Comparison of ENCODE assay signal across 7 cellular contexts in genomic region chr1:27360159-27361043, GRCh38. TPM values are rescaled to one million over a fixed set of nuclear protein-coding genes. Genes with fewer than 3 reads are reported as not detected.
DNase-seq lines count a peak whose midpoint lies in the region; ATAC-seq and TF ChIP-seq lines count a peak whose summit lies in the region.
"Had no signal": no experiment of that assay in that cellular context is flagged by ENCODE, and none has a peak within 500 bp of the region (broad histone marks: within the 10 kb centered on the region; RNA-seq: fewer than 3 reads in every experiment).

No MANE protein-coding gene starts in this region.

- TF ChIP-seq CTCF in SU-DHL-6 (IDR thresholded peaks at IDR 0.05; ENCODE audit: insufficient read depth, low read length, poor library complexity, severe bottlenecking), result no peak

- H3K79me2 ChIP-seq in SU-DHL-6 (ENCODE audit: insufficient read depth, low read length), result no peaks in the 10 kb centered on the region

- WGBS in ectodermal cell, 2 experiments, result 5% methylated on average over 68 to 70 of the region's 71 CpGs

- H3K4me3 ChIP-seq in SU-DHL-6 (ENCODE audit: insufficient read depth, low read length, poor library complexity, severe bottlenecking) (no peak overlapping the region), ectodermal cell (ENCODE audit: insufficient read depth, low read depth, low read length) (peak overlapping the region; percentile 45)

- H3K27ac ChIP-seq in SU-DHL-6 (ENCODE audit: low read depth, low read length) (no peak overlapping the region), ectodermal cell (ENCODE audit: insufficient read depth, low read depth, low read length, poor library complexity, severe bottlenecking) (no peak overlapping the region)

- H3K4me1 ChIP-seq in ectodermal cell (ENCODE audit: control insufficient read depth, insufficient read depth, low read length), result peaks cover 26% of the 10 kb centered on the region

- H3K9me3 ChIP-seq in SU-DHL-6 (ENCODE audit: insufficient read depth, low read length) (no peaks in the 10 kb centered on the region), ectodermal cell (ENCODE audit: control insufficient read depth, low read length) (no peaks in the 10 kb centered on the region)

- H3K36me3 ChIP-seq in SU-DHL-6 (ENCODE audit: low read length) (no peaks in the 10 kb centered on the region), ectodermal cell (ENCODE audit: control insufficient read depth, insufficient read depth, low read length) (no peaks in the 10 kb centered on the region)

- no peaks in the 10 kb centered on the region for H4K20me1 ChIP-seq in SU-DHL-6 (ENCODE audit: low read depth, low read length)

- peak overlapping the region; percentile 27 for H3K4me2 ChIP-seq in SU-DHL-6 (ENCODE audit: low read depth, low read length, poor library complexity, severe bottlenecking)

- ATAC-seq in GM18517 (IDR thresholded peaks at IDR 0.05; ENCODE audit: unreplicated experiment), result no peak

- H3K27me3 ChIP-seq in SU-DHL-6 (ENCODE audit: low read length) (no peaks in the 10 kb centered on the region), ectodermal cell (ENCODE audit: control insufficient read depth, insufficient read depth, low read length, poor library complexity, severe bottlenecking) (peaks cover 43% of the 10 kb centered on the region)

- no peaks in the 10 kb centered on the region for H3K9me2 ChIP-seq in SU-DHL-6 (replicated peaks; ENCODE audit: insufficient read depth, low read length)

- peaks cover 4% of the 10 kb centered on the region; the same call in 1 of the 2 replicates for H3F3A ChIP-seq in SU-DHL-6 (ENCODE audit: insufficient read depth)

- H2AFZ ChIP-seq in SU-DHL-6 (ENCODE audit: low read depth, low read length, severe bottlenecking), result no peak overlapping the region

- H3K9ac ChIP-seq in SU-DHL-6 (ENCODE audit: low read length), result no peak overlapping the region

- peak; percentile 27 for DNase-seq in stimulated activated CD4-positive, alpha-beta T cell treated with anti-CD3 and anti-CD28 coated beads, Interleukin-1b, Interleukin-23, amount 100 ng/mL, for 48 hours
- no peak for DNase-seq in islet precursor cell
- DNase-seq in NCI-H226, result no peak
- DNase-seq: NCI-H526 had no signal

RNA-seq across cellular contexts. Expression of gene MAP3K6, which starts 6.4 kb away (rescaled TPM):
- polyA plus RNA-seq in ectodermal cell (2013, experiment 1 of 4), result 27.7 TPM
- 27.2 TPM for polyA plus RNA-seq in ectodermal cell (2013, experiment 2 of 4)
- 20.3 TPM for polyA plus RNA-seq in ectodermal cell (2013, experiment 3 of 4)
- polyA plus RNA-seq in ectodermal cell (2013, experiment 4 of 4), result 22.7 TPM

RNA-seq across cellular contexts. Expression of gene FCN3, which starts 14.2 kb away (rescaled TPM):
- not detected for polyA plus RNA-seq in ectodermal cell (2013, experiment 1 of 4)
- not detected for polyA plus RNA-seq in ectodermal cell (2013, experiment 2 of 4)
- polyA plus RNA-seq in ectodermal cell (2013, experiment 3 of 4), result 0.37 TPM
- polyA plus RNA-seq in ectodermal cell (2013, experiment 4 of 4), result not detected

RNA-seq across cellular contexts. Expression of gene SYTL1, which starts 18.6 kb away (rescaled TPM):
- polyA plus RNA-seq in ectodermal cell (2013, experiment 1 of 4), result 12.0 TPM
- polyA plus RNA-seq in ectodermal cell (2013, experiment 2 of 4), result 12.4 TPM
- polyA plus RNA-seq in ectodermal cell (2013, experiment 3 of 4), result 12.6 TPM
- polyA plus RNA-seq in ectodermal cell (2013, experiment 4 of 4), result 14.8 TPM

RNA-seq across cellular contexts. Expression of gene CD164L2, which starts 22.7 kb away (rescaled TPM):
- polyA plus RNA-seq in ectodermal cell (2013, experiment 1 of 4), result 2.0 TPM
- 1.8 TPM for polyA plus RNA-seq in ectodermal cell (2013, experiment 2 of 4)
- polyA plus RNA-seq in ectodermal cell (2013, experiment 3 of 4), result 1.7 TPM
- polyA plus RNA-seq in ectodermal cell (2013, experiment 4 of 4), result 2.7 TPM

RNA-seq across cellular contexts. Expression of gene GPR3, which starts 32.0 kb away (rescaled TPM):
- 5.3 TPM for polyA plus RNA-seq in ectodermal cell (2013, experiment 1 of 4)
- polyA plus RNA-seq in ectodermal cell (2013, experiment 2 of 4), result 5.1 TPM
- polyA plus RNA-seq in ectodermal cell (2013, experiment 3 of 4), result 4.2 TPM
- polyA plus RNA-seq in ectodermal cell (2013, experiment 4 of 4), result 4.3 TPM
